Comparison of ENCODE assay signal across 1 cellular context in the genomic region with DNA sequence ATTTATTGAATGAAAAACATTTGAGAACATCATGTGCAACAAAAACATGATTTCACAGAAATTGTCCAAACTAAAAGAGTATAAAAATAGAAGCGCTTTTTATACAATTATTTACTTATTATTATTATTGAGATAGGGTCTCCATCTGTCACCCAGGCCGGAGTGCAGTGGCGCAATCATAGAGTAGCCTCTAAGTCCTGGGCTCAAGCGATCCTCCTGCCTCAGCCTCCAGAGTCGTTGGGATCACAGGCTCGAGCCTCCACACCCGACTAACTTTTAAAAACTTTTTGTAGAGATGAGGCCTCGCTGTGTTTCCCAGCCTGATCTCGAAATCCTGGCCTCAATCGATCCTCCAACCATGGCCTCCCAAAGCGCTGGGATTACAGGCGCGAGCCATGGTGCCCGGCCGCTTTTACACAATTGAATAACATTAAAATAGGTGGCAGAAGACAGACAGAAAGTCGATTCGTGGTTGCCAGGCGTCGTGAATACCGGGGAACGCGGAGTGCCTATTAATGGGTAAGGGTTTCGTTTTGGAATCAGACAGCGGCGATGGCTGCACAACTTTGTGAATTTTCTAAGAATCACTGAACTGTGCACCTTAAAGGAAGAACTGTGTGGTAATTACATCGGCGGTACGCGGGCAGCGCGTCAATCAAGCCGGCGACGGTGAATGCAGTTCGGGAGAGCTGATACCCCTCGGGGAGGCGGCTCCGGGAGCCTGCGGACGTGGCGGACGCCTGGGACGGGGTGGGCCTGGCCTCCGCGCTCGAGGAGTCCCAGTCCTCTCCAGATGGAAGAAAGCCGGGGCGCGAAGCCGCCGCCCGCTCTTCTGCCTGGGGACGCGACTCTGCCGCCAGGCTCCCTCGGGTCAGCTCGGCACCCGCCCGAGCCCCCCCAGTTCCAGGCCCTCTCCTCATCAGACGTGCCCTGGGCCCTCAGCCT.
TF ChIP-seq lines count a peak whose summit lies in the region.

No MANE protein-coding gene starts in this region.

TF ChIP-seq in K562, 482 proteins besides CTCF, POLR2A, EP300 and RAD21 (continued from another document and continues in another):
- TF ChIP-seq, protein P1, sequence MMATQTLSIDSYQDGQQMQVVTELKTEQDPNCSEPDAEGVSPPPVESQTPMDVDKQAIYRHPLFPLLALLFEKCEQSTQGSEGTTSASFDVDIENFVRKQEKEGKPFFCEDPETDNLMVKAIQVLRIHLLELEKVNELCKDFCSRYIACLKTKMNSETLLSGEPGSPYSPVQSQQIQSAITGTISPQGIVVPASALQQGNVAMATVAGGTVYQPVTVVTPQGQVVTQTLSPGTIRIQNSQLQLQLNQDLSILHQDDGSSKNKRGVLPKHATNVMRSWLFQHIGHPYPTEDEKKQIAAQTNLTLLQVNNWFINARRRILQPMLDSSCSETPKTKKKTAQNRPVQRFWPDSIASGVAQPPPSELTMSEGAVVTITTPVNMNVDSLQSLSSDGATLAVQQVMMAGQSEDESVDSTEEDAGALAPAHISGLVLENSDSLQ (IDR thresholded peaks at IDR 0.05), result peak; percentile 83
- TF ChIP-seq RBFOX2 (IDR thresholded peaks at IDR 0.05; ENCODE audit: low read depth, low read length) (peak; percentile 78), ZNF668 (CRISPR knock-in tag; IDR thresholded peaks at IDR 0.05) (no peak), ZNF143 (CRISPR knock-in tag; IDR thresholded peaks at IDR 0.05) (peak; percentile 43; the same call in 1 of the 2 replicates), ZNF408 (CRISPR knock-in tag; IDR thresholded peaks at IDR 0.05; ENCODE audit: low read depth) (no peak), BCOR (IDR thresholded peaks at IDR 0.05) (peak; percentile 67), ZFP91 (CRISPR knock-in tag; IDR thresholded peaks at IDR 0.05) (no peak), SAP30 (IDR thresholded peaks at IDR 0.05; ENCODE audit: borderline replicate concordance, insufficient read depth, low read depth, low read length, poor library complexity, severe bottlenecking) (peak; percentile 58), ZNF511 (CRISPR knock-in tag; IDR thresholded peaks at IDR 0.05) (0 out of 2 replicates have a peak, but pooled peaks have one; percentile 49), FOXP1 (CRISPR knock-in tag; IDR thresholded peaks at IDR 0.05) (peak; percentile 82; the same call in 1 of the 2 replicates), TFAM (CRISPR knock-in tag; conservative IDR thresholded peaks at IDR 0.05) (no peak), RBM25 (IDR thresholded peaks at IDR 0.05; ENCODE audit: low read depth, low read length, severe bottlenecking) (peak; percentile 61), ZBTB34 (CRISPR knock-in tag; IDR thresholded peaks at IDR 0.05) (no peak), ZNF830 (CRISPR knock-in tag; IDR thresholded peaks at IDR 0.05) (no peak), E2F6 (IDR thresholded peaks at IDR 0.05; ENCODE audit: borderline replicate concordance in 1 of 2, extremely low read depth in 1 of 2, insufficient read depth in 1 of 2, insufficient read length in 1 of 2, low read depth in 1 of 2, low read length in 1 of 2, poor library complexity in 1 of 2, severe bottlenecking in 1 of 2) (peak in 1 of 2 experiments; percentile 21), CHD1 (IDR thresholded peaks at IDR 0.05; ENCODE audit: low read length) (peak; percentile 91), CEBPG (CRISPR knock-in tag; IDR thresholded peaks at IDR 0.05) (peak; percentile 28; the same call in 1 of the 2 replicates), CEBPG (tag; conservative IDR thresholded peaks at IDR 0.05 in 1 of 2, IDR thresholded peaks at IDR 0.05 in 1 of 2) (peak in 1 of 2 experiments; percentile 43; a peak in 1 of 4 replicates), MYBL2 (IDR thresholded peaks at IDR 0.05; ENCODE audit: low read depth) (0 out of 2 replicates have a peak, but pooled peaks have one; percentile 20), MYBL2 (CRISPR knock-in tag; IDR thresholded peaks at IDR 0.05; ENCODE audit: borderline replicate concordance) (no peak), ZC3H4 (CRISPR knock-in tag; IDR thresholded peaks at IDR 0.05; ENCODE audit: borderline replicate concordance) (0 out of 2 replicates have a peak, but pooled peaks have one; percentile 66), SMARCA5 (IDR thresholded peaks at IDR 0.05) (no peak), MYC (IDR thresholded peaks at IDR 0.05; ENCODE audit: low read depth, low read length) (no peak), MYC (CRISPR knock-in tag; IDR thresholded peaks at IDR 0.05; ENCODE audit: borderline replicate concordance, low read depth) (0 out of 2 replicates have a peak, but pooled peaks have one; percentile 65), FOXK1 (CRISPR knock-in tag; IDR thresholded peaks at IDR 0.05; ENCODE audit: borderline replicate concordance) (peak; percentile 53; the same call in 1 of the 2 replicates), CXXC5 (CRISPR knock-in tag; IDR thresholded peaks at IDR 0.05) (no peak), FOXA3 (CRISPR knock-in tag; conservative IDR thresholded peaks at IDR 0.05 in 1 of 2, IDR thresholded peaks at IDR 0.05 in 1 of 2) (peak in 1 of 2 experiments; percentile 39; a peak in 1 of 4 replicates), TEAD1 (CRISPR knock-in tag; IDR thresholded peaks at IDR 0.05) (peak in 1 of 2 experiments; percentile 71; a peak in 1 of 4 replicates), FOXP4 (CRISPR knock-in tag; IDR thresholded peaks at IDR 0.05; ENCODE audit: borderline replicate concordance) (0 out of 2 replicates have a peak, but pooled peaks have one; percentile 19), DPF2 (IDR thresholded peaks at IDR 0.05) (no peak), CEBPB (tag; IDR thresholded peaks at IDR 0.05) (peak; percentile 65)
- TF ChIP-seq, protein P2, sequence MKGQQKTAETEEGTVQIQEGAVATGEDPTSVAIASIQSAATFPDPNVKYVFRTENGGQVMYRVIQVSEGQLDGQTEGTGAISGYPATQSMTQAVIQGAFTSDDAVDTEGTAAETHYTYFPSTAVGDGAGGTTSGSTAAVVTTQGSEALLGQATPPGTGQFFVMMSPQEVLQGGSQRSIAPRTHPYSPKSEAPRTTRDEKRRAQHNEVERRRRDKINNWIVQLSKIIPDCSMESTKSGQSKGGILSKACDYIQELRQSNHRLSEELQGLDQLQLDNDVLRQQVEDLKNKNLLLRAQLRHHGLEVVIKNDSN (CRISPR knock-in tag; IDR thresholded peaks at IDR 0.05), result 0 out of 2 replicates have a peak, but pooled peaks have one; percentile 33
- TF ChIP-seq, protein P3, sequence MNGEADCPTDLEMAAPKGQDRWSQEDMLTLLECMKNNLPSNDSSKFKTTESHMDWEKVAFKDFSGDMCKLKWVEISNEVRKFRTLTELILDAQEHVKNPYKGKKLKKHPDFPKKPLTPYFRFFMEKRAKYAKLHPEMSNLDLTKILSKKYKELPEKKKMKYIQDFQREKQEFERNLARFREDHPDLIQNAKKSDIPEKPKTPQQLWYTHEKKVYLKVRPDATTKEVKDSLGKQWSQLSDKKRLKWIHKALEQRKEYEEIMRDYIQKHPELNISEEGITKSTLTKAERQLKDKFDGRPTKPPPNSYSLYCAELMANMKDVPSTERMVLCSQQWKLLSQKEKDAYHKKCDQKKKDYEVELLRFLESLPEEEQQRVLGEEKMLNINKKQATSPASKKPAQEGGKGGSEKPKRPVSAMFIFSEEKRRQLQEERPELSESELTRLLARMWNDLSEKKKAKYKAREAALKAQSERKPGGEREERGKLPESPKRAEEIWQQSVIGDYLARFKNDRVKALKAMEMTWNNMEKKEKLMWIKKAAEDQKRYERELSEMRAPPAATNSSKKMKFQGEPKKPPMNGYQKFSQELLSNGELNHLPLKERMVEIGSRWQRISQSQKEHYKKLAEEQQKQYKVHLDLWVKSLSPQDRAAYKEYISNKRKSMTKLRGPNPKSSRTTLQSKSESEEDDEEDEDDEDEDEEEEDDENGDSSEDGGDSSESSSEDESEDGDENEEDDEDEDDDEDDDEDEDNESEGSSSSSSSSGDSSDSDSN (IDR thresholded peaks at IDR 0.05; ENCODE audit: borderline replicate concordance in 1 of 2, low read depth in 2 of 2, low read length in 2 of 2), result peak; percentile 12 to 13; a peak in 1 of 4 replicates
- TF ChIP-seq, protein P4, sequence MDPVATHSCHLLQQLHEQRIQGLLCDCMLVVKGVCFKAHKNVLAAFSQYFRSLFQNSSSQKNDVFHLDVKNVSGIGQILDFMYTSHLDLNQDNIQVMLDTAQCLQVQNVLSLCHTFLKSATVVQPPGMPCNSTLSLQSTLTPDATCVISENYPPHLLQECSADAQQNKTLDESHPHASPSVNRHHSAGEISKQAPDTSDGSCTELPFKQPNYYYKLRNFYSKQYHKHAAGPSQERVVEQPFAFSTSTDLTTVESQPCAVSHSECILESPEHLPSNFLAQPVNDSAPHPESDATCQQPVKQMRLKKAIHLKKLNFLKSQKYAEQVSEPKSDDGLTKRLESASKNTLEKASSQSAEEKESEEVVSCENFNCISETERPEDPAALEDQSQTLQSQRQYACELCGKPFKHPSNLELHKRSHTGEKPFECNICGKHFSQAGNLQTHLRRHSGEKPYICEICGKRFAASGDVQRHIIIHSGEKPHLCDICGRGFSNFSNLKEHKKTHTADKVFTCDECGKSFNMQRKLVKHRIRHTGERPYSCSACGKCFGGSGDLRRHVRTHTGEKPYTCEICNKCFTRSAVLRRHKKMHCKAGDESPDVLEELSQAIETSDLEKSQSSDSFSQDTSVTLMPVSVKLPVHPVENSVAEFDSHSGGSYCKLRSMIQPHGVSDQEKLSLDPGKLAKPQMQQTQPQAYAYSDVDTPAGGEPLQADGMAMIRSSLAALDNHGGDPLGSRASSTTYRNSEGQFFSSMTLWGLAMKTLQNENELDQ (CRISPR knock-in tag; IDR thresholded peaks at IDR 0.05; ENCODE audit: borderline replicate concordance), result 0 out of 2 replicates have a peak, but pooled peaks have one; percentile 48
- TF ChIP-seq, protein P5, sequence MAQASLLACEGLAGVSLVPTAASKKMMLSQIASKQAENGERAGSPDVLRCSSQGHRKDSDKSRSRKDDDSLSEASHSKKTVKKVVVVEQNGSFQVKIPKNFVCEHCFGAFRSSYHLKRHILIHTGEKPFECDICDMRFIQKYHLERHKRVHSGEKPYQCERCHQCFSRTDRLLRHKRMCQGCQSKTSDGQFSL (CRISPR knock-in tag; IDR thresholded peaks at IDR 0.05), result 0 out of 2 replicates have a peak, but pooled peaks have one; percentile 41
- TF ChIP-seq, protein P5 (tag; IDR thresholded peaks at IDR 0.05), result no peak
